8 cellular contexts compared by ENCODE assay signal in the genomic region with DNA sequence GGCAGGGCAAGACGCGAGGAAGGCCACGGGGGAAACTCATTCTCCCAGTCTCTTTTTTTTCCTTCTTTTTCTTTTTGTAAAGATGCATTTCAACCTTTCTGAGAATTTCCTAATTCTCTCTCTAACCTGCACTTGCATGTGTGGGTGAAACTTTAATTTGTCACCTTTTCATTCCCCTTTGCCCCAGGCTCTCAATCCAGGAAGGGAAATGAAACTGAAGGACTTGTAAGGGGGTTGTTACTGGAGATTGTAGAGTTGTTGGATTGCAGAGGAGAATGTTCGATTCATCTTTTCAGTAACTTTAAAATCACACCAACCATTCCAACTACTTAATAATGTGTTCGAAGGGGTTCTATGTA. TPM values are rescaled to one million over a fixed set of nuclear protein-coding genes. Genes with fewer than 3 reads are reported as not detected.
DNase-seq lines count a peak whose midpoint lies in the region; ATAC-seq and TF ChIP-seq lines count a peak whose summit lies in the region.
"Not testable (repeated sequence)": the region's sequence is repeated elsewhere in the genome, so short reads cannot be mapped to it uniquely, and the experiment has no call there.

No MANE protein-coding gene starts in this region.

- peak overlapping the region; percentile 97 for H3K27ac Mint-ChIP-seq in CD4-positive, alpha-beta T cell
- H3K27ac Mint-ChIP-seq in IgD-negative memory B cell (peak overlapping the region; percentile 92 to 98 (median 93)), endodermal cell (peak overlapping the region; percentile 95)
- peak overlapping the region; percentile 99 for H3K27ac Mint-ChIP-seq in activated naive CD4-positive, alpha-beta T cell treated with anti-CD3 and anti-CD28 coated beads, Interleukin-2, amount 50 U/mL, for 24 hours

- H3K4me3 Mint-ChIP-seq in CD4-positive, alpha-beta T cell: peak overlapping the region; percentile 94
- H3K4me3 Mint-ChIP-seq in IgD-negative memory B cell (peak overlapping the region; percentile 87 to 99 (median 96)), endodermal cell (peak overlapping the region; percentile 92)
- peak overlapping the region; percentile 93 for H3K4me3 Mint-ChIP-seq in activated naive CD4-positive, alpha-beta T cell treated with anti-CD3 and anti-CD28 coated beads, Interleukin-2, amount 50 U/mL, for 24 hours

- POLR2A ChIA-PET in CD4-positive, alpha-beta T cell (lab: Charles Lee): not testable (repeated sequence)

- not testable (repeated sequence) for H3K9me3 Mint-ChIP-seq in CD4-positive, alpha-beta T cell; IgD-negative memory B cell; activated naive CD4-positive, alpha-beta T cell treated with anti-CD3 and anti-CD28 coated beads, Interleukin-2, amount 50 U/mL, for 24 hours; endodermal cell

- not testable (repeated sequence) for TF ChIP-seq CTCF in CD4-positive, alpha-beta T cell (IDR thresholded peaks at IDR 0.05); endodermal cell (conservative IDR thresholded peaks at IDR 0.05); kidney epithelial cell (IDR thresholded peaks at IDR 0.05; ENCODE audit: insufficient read depth, low read length, poor library complexity, severe bottlenecking); neutrophil (IDR thresholded peaks at IDR 0.05); thyroid gland (IDR thresholded peaks at IDR 0.05)

- peak overlapping the region; percentile 87 for H3K9ac ChIP-seq in endodermal cell (ENCODE audit: extremely low read depth, low read length, poor library complexity, severe bottlenecking)

- H3K27me3 Mint-ChIP-seq in CD4-positive, alpha-beta T cell; IgD-negative memory B cell; activated naive CD4-positive, alpha-beta T cell treated with anti-CD3 and anti-CD28 coated beads, Interleukin-2, amount 50 U/mL, for 24 hours; endodermal cell (ENCODE audit: insufficient read depth): not testable (repeated sequence)

- peaks cover 24% of the 10 kb centered on the region for H3K36me3 ChIP-seq in endodermal cell (ENCODE audit: control insufficient read depth, insufficient read depth, low read length)
- not testable (repeated sequence) for H3K36me3 ChIP-seq in kidney epithelial cell (ENCODE audit: control insufficient read depth, insufficient read depth, low read length); thyroid gland
- H3K36me3 ChIP-seq in neutrophil: peaks cover 28% of the 10 kb centered on the region

- not testable (repeated sequence) for TF ChIP-seq POLR2A in thyroid gland (IDR thresholded peaks at IDR 0.05)

- peaks cover 55% of the 10 kb centered on the region for H3K36me3 Mint-ChIP-seq in CD4-positive, alpha-beta T cell (ENCODE audit: low read depth)
- H3K36me3 Mint-ChIP-seq in IgD-negative memory B cell; activated naive CD4-positive, alpha-beta T cell treated with anti-CD3 and anti-CD28 coated beads, Interleukin-2, amount 50 U/mL, for 24 hours: not testable (repeated sequence)
- peaks cover 26% of the 10 kb centered on the region for H3K36me3 Mint-ChIP-seq in endodermal cell (ENCODE audit: low read depth)

- WGBS in endodermal cell (ENCODE audit: insufficient coverage in 1 of 2, insufficient read length in 1 of 2), 2 experiments: 8% methylated on average over 4 of the region's 5 CpGs; no CpG with 5 or more reads in 1 of the 2 experiments
- WGBS in thyroid gland, 2 donors: 3 to 6% methylated on average over 5 of the region's 5 CpGs

- not testable (repeated sequence) for H3K9me3 ChIP-seq in CD4-positive, alpha-beta T cell (ENCODE audit: control insufficient read depth, low read length); endodermal cell (ENCODE audit: control insufficient read depth, low read length); neutrophil; thyroid gland

- not testable (repeated sequence) for H3K4me1 ChIP-seq in endodermal cell (ENCODE audit: control insufficient read depth, insufficient read depth, low read length)
- peaks cover 16 to 24% of the 10 kb centered on the region in 2 experiments for H3K4me1 ChIP-seq in neutrophil (ENCODE audit: control insufficient read depth in 1 of 2, insufficient read depth in 1 of 2, low read depth in 1 of 2, low read length in 1 of 2)
- peaks cover 8 to 16% of the 10 kb centered on the region in 2 donors for H3K4me1 ChIP-seq in thyroid gland

- peaks cover 49% of the 10 kb centered on the region for H3K4me1 Mint-ChIP-seq in CD4-positive, alpha-beta T cell (ENCODE audit: low read depth)
- H3K4me1 Mint-ChIP-seq in IgD-negative memory B cell: peaks cover 18 to 33% (median 23%) of the 10 kb centered on the region in 3 donors
- peaks cover 51% of the 10 kb centered on the region for H3K4me1 Mint-ChIP-seq in activated naive CD4-positive, alpha-beta T cell treated with anti-CD3 and anti-CD28 coated beads, Interleukin-2, amount 50 U/mL, for 24 hours
- not testable (repeated sequence) for H3K4me1 Mint-ChIP-seq in endodermal cell

- intact Hi-C loops in CD4-positive, alpha-beta T cell (cut with DNase I, micrococcal nuclease): loop anchor here in 1 of 2 experiments (2.0 to 5.0 kb wide), 2 partner anchors 57 to 487 kb away; a partner anchor contains a TSS
- intact Hi-C loops in thyroid gland (cut with DNase I): loop anchor here (10.0 kb wide), 1 partner anchor 55 kb away; a partner anchor contains a TSS

- DNase-seq in CD4-positive, alpha-beta T cell; endodermal cell; kidney epithelial cell (ENCODE audit: low read depth); thyroid gland: not testable (repeated sequence)
- DNase-seq in RPMI8226: peak; percentile 14

- ATAC-seq in CD4-positive, alpha-beta T cell (ENCODE audit: poor library complexity): not testable (repeated sequence)

- CTCF ChIA-PET in CD4-positive, alpha-beta T cell (lab: Charles Lee): not testable (repeated sequence)

- H3K27ac ChIP-seq in CD4-positive, alpha-beta T cell (ENCODE audit: low read depth, low read length): peak overlapping the region; percentile 56
- H3K27ac ChIP-seq in endodermal cell (ENCODE audit: low read depth, low read length) (peak overlapping the region; percentile 32), neutrophil (peak overlapping the region; percentile 92), thyroid gland (peak overlapping the region; percentile 86 to 94 (median 94))

- H3K27me3 ChIP-seq in CD4-positive, alpha-beta T cell (ENCODE audit: control insufficient read depth, insufficient read depth, low read length); endodermal cell (ENCODE audit: control insufficient read depth, insufficient read depth, low read length, poor library complexity, severe bottlenecking); kidney epithelial cell (ENCODE audit: control insufficient read depth, insufficient read depth, low read length); neutrophil; thyroid gland: not testable (repeated sequence)

- H3K4me3 ChIP-seq in endodermal cell (ENCODE audit: low read length): peak overlapping the region; percentile 95
- H3K4me3 ChIP-seq in kidney epithelial cell (ENCODE audit: low read depth, low read length): peak overlapping the region; percentile 68
- peak overlapping the region; percentile 65 to 74 for H3K4me3 ChIP-seq in neutrophil (ENCODE audit: low read depth in 1 of 2, low read length in 1 of 2)
- peak overlapping the region; percentile 26 to 58 (median 56) for H3K4me3 ChIP-seq in thyroid gland (replicated peaks in 1 of 3)

RNA-seq across cellular contexts. Expression of a gene that starts 1.2 kb away (rescaled TPM):
- total RNA-seq in CD4-positive, alpha-beta T cell: 10 to 100 TPM; 85.3 to 86.5 TPM
- polyA plus RNA-seq in IgD-negative memory B cell: 12.1 TPM
- total RNA-seq in endodermal cell (10 to 100 TPM; 76.2 to 89.2 TPM), kidney epithelial cell (32.9 and 50.0 TPM in 2 replicates), thyroid gland (10 to 100 TPM; 45.8 to 78.1 (median 54.1) TPM)
- 49.8 TPM for polyA plus RNA-seq in endodermal cell (2013, experiment 1 of 2)
- polyA plus RNA-seq in endodermal cell (2013, experiment 2 of 2): 41.1 TPM

RNA-seq across cellular contexts. Expression of a gene that starts 56.2 kb away (rescaled TPM):
- total RNA-seq in CD4-positive, alpha-beta T cell: 1 to 10 TPM; 4.4 to 6.1 TPM
- 18.4 TPM for polyA plus RNA-seq in IgD-negative memory B cell
- 10 to 100 TPM; 30.1 to 38.5 TPM for total RNA-seq in endodermal cell
- polyA plus RNA-seq in endodermal cell (2013, experiment 1 of 2): 28.5 TPM
- 28.3 TPM for polyA plus RNA-seq in endodermal cell (2013, experiment 2 of 2)
- 23.7 and 32.9 TPM in 2 replicates for total RNA-seq in kidney epithelial cell
- 10 to 100 TPM; 15.0 to 21.4 (median 17.5) TPM for total RNA-seq in thyroid gland

Comparison
In these comparisons a context has a peak if more than half of its experiments do, and no peak if none do; other contexts are left out.
1. H3K27ac ChIP-seq: peak in every context shown above with its lines; median percentile 94 in thyroid gland; 92 in neutrophil; 56 in CD4-positive, alpha-beta T cell; 32 in endodermal cell.